In genomic region chr15:58736244-58736643, GRCh38 we compare ENCODE assay signal across 1 cellular context.
TF ChIP-seq lines count a peak whose summit lies in the region.

No MANE protein-coding gene starts in this region.

TF ChIP-seq in GM23338, 12 proteins besides CTCF, POLR2A, EP300 and RAD21:
- TF ChIP-seq POLR2AphosphoS5 (IDR thresholded peaks at IDR 0.05; ENCODE audit: low read depth) (no peak), ZNF331 (CRISPR knock-in tag; IDR thresholded peaks at IDR 0.05; ENCODE audit: low read depth) (no peak), CREB1 (CRISPR knock-in tag; IDR thresholded peaks at IDR 0.05; ENCODE audit: low read depth) (no peak), JUNB (IDR thresholded peaks at IDR 0.05; ENCODE audit: unreplicated experiment) (no peak), ZNF114 (CRISPR knock-in tag; IDR thresholded peaks at IDR 0.05) (no peak)
